11 cellular contexts compared by ENCODE assay signal in genomic region chr1:15155760-15156743, GRCh38. TPM values are rescaled to one million over a fixed set of nuclear protein-coding genes. Genes with fewer than 3 reads are reported as not detected.
DNase-seq lines count a peak whose midpoint lies in the region; ATAC-seq, FAIRE-seq and TF ChIP-seq lines count a peak whose summit lies in the region.
"Had no signal": no experiment of that assay in that cellular context is flagged by ENCODE, and none has a peak within 500 bp of the region (broad histone marks: within the 10 kb centered on the region; RNA-seq: fewer than 3 reads in every experiment).

No MANE protein-coding gene starts in this region.

- peaks cover 32 to 34% of the 10 kb centered on the region in 2 donors for H3K4me1 Mint-ChIP-seq in immature natural killer cell

- no peak overlapping the region for H2AFZ ChIP-seq in HepG2 (ENCODE audit: low read length)

- H3K4me3 ChIP-seq in HepG2 (replicated peaks in 1 of 3; ENCODE audit: insufficient read depth in 1 of 3, low read depth in 2 of 3, low read length in 3 of 3), result peak overlapping the region in 1 of 3 experiments; percentile 21; a peak in 1 of 6 replicates
- H3K4me3 ChIP-seq in right lobe of liver, result no peak overlapping the region
- H3K4me3 ChIP-seq in SJCRH30, result no peak overlapping the region
- no peak overlapping the region for H3K4me3 ChIP-seq in urinary bladder (ENCODE audit: low read depth, low read length)
- no peak overlapping the region for H3K4me3 ChIP-seq in MG63
- H3K4me3 ChIP-seq: lung had no signal

- intact Hi-C loops in HepG2 (cut with micrococcal nuclease; ENCODE audit: unreplicated experiment), result no loop called here
- intact Hi-C loops in right lobe of liver (cut with DNase I), result loop anchor here in 1 of 2 donors (10.0 kb wide), 1 partner anchor 119 kb away; no protein-coding TSS in a partner anchor

- H3K27ac Mint-ChIP-seq in immature natural killer cell, result peak overlapping the region in 2 of 6 donors; percentile 65 to 74

- 89% methylated on average over 8 of the region's 14 CpGs for WGBS in HepG2 (ENCODE audit: low lambda C conversion rate)
- 63% methylated on average over 8 of the region's 14 CpGs for WGBS in right lobe of liver (ENCODE audit: insufficient coverage, low coverage, low lambda C conversion rate, missing lambda C conversion rate)
- WGBS in urinary bladder, result 45% methylated on average over 14 of the region's 14 CpGs

- in situ Hi-C loops in HepG2 (cut with HindIII; ENCODE audit: extremely low pct_ligation_motif_present, low pct_unique_long_range_greater_than_20kb), result no loop called here

- H3K9me3 ChIP-seq in HepG2 (ENCODE audit: low read length) (no peaks in the 10 kb centered on the region), right lobe of liver (no peaks in the 10 kb centered on the region), SJCRH30 (replicated peaks) (no peaks in the 10 kb centered on the region), MG63 (no peaks in the 10 kb centered on the region)

- H3K27me3 ChIP-seq in HepG2 (ENCODE audit: control insufficient read depth in 1 of 2, insufficient read depth in 2 of 2, low read length in 2 of 2) (no peaks in the 10 kb centered on the region), right lobe of liver (peaks cover 0 to 26% of the 10 kb centered on the region in 2 donors), SJCRH30 (no peaks in the 10 kb centered on the region), MG63 (0 out of 2 replicates have a peak, but pooled peaks cover under 1% of the 10 kb centered on the region)

- peaks cover 0 to 11% of the 10 kb centered on the region in 2 experiments; a peak in 3 of 5 replicates for H3K36me3 ChIP-seq in HepG2 (replicated peaks in 1 of 2; ENCODE audit: control insufficient read depth in 1 of 2, insufficient read depth in 2 of 2, low read length in 2 of 2)
- H3K36me3 ChIP-seq in right lobe of liver, result no peaks in the 10 kb centered on the region
- H3K36me3 ChIP-seq in SJCRH30, result no peaks in the 10 kb centered on the region
- H3K36me3 ChIP-seq in urinary bladder (ENCODE audit: insufficient read depth), result no peaks in the 10 kb centered on the region
- no peaks in the 10 kb centered on the region for H3K36me3 ChIP-seq in MG63

- CTCF ChIA-PET in HepG2 (lab: Yijun Ruan, JAX; ENCODE audit: low intra/inter-chr PET ratio, low total read pairs), result no interaction called here

- no peak overlapping the region for H3K9ac ChIP-seq in HepG2 (ENCODE audit: insufficient read depth, low read depth, low read length)

- H3K4me2 ChIP-seq in HepG2 (ENCODE audit: low read depth, low read length), result peak overlapping the region; percentile 86

- TF ChIP-seq POLR2A in HepG2 (IDR thresholded peaks at IDR 0.05; ENCODE audit: insufficient read depth in 1 of 2, low read depth in 2 of 2, low read length in 2 of 2) (0 out of 4 replicates have a peak, but pooled peaks of 1 of the 2 experiments have one; percentile 17), right lobe of liver (IDR thresholded peaks at IDR 0.05) (no peak)

- H4K20me1 ChIP-seq in HepG2 (ENCODE audit: insufficient read depth, low read length), result peaks cover 33% of the 10 kb centered on the region; the same call in 1 of the 2 replicates

- no peak for FAIRE-seq in HepG2 (lab: Jason Lieb, UNC)

- peaks cover 75% of the 10 kb centered on the region for H3K79me2 ChIP-seq in HepG2 (ENCODE audit: insufficient read depth, low read length)

- H3K27me3 Mint-ChIP-seq in immature natural killer cell (ENCODE audit: low read depth in 3 of 3), result peaks cover 9 to 14% (median 10%) of the 10 kb centered on the region in 3 donors

- TF ChIP-seq EP300 in HepG2 (IDR thresholded peaks at IDR 0.05; ENCODE audit: low read depth in 2 of 2, low read length in 2 of 2), result no peak
- TF ChIP-seq EP300 in HepG2 (CRISPR knock-in tag; IDR thresholded peaks at IDR 0.05; ENCODE audit: borderline replicate concordance), result no peak

- no TSS peak for BruUV-seq in HepG2 (replicated peaks; lab: Mats Ljungman, UMichigan)

- no peak for DNase-seq in HepG2 (ENCODE audit: low spot score)
- DNase-seq in right lobe of liver, result no peak
- DNase-seq in SJCRH30, result peak; percentile 35 to 60
- peak in 1 of 3 donors; percentile 16 for DNase-seq in immature natural killer cell
- no peak for DNase-seq in MG63
- no peak for DNase-seq in stimulated activated CD4-positive, alpha-beta T cell treated with anti-CD3 and anti-CD28 coated beads, Interleukin-12 subunit alpha, Interleukin-12 subunit beta, amount 100 ng/mL, for 4 hours
- DNase-seq: cortex of kidney, NCI-H748 treated with DMSO at 0.1 percent for 48 hours had no signal

- H3K27ac ChIP-seq in HepG2 (ENCODE audit: extremely low read length, insufficient read depth, low read length) (no peak overlapping the region), right lobe of liver (peak overlapping the region in 1 of 3 donors; percentile 38), SJCRH30 (no peak overlapping the region), urinary bladder (ENCODE audit: low read depth) (peak overlapping the region; percentile 59)

- ATAC-seq in HepG2 (no peak), right lobe of liver (no peak), HG03565 (IDR thresholded peaks at IDR 0.05; ENCODE audit: unreplicated experiment) (no peak)

- POLR2A ChIA-PET in HepG2 (lab: Yijun Ruan, JAX), result interaction anchor here (1.0 to 1.5 kb wide), 3 partner anchors 18 to 33 kb away, joined by 3 to 4 read pairs (median 4); no protein-coding TSS in a partner anchor

- H3K4me1 ChIP-seq in HepG2 (ENCODE audit: insufficient read depth, low read length), result peaks cover 69% of the 10 kb centered on the region
- peaks cover 0 to 19% (median 3%) of the 10 kb centered on the region in 4 donors for H3K4me1 ChIP-seq in right lobe of liver
- peaks cover 24% of the 10 kb centered on the region for H3K4me1 ChIP-seq in SJCRH30
- no peaks in the 10 kb centered on the region for H3K4me1 ChIP-seq in urinary bladder (ENCODE audit: insufficient read depth)

- no peaks in the 10 kb centered on the region for H3K9me3 Mint-ChIP-seq in immature natural killer cell

- TF ChIP-seq CTCF in HepG2 (CRISPR knock-in tag; IDR thresholded peaks at IDR 0.05) (no peak), right lobe of liver (IDR thresholded peaks at IDR 0.05) (no peak)

- no peak for TF ChIP-seq RAD21 in HepG2 (CRISPR knock-in tag; IDR thresholded peaks at IDR 0.05)

- H3K36me3 Mint-ChIP-seq in immature natural killer cell, result peaks cover 0 to 6% (median 0%) of the 10 kb centered on the region in 3 donors

- peak overlapping the region; percentile 27 to 79 (median 75) for H3K4me3 Mint-ChIP-seq in immature natural killer cell

TF ChIP-seq in HepG2, 621 proteins besides CTCF, POLR2A, EP300 and RAD21:
- TF ChIP-seq JUN (CRISPR knock-in tag; IDR thresholded peaks at IDR 0.05) (no peak), ZNF737 (CRISPR knock-in tag; IDR thresholded peaks at IDR 0.05; ENCODE audit: borderline replicate concordance) (no peak), RBFOX2 (IDR thresholded peaks at IDR 0.05; ENCODE audit: low read depth, low read length) (0 out of 2 replicates have a peak, but pooled peaks have one; percentile 34), ZNF253 (CRISPR knock-in tag; IDR thresholded peaks at IDR 0.05; ENCODE audit: borderline replicate concordance) (no peak)
TF ChIP-seq in HepG2: peak in this region for 1.

RNA-seq across cellular contexts. Expression of gene TMEM51, which starts 2.5 kb away (rescaled TPM):
- total RNA-seq in HepG2 (2016; rRNA removed; fragmentation: Illumina TruSeq; extraction: Trizol), result 6.3 and 12.2 TPM in 2 replicates
- total RNA-seq in HepG2 (2016; cell fraction: cytosol; rRNA removed; fragmentation: Illumina TruSeq; extraction: Trizol; ENCODE audit: low read depth), result 2.6 and 2.8 TPM in 2 replicates
- total RNA-seq in HepG2 (2016; cell fraction: insoluble cytoplasmic fraction; rRNA removed; fragmentation: Illumina TruSeq; extraction: Trizol), result 7.0 and 9.8 TPM in 2 replicates
- 5.3 and 6.5 TPM in 2 replicates for total RNA-seq in HepG2 (2016; cell fraction: membrane; rRNA removed; fragmentation: Illumina TruSeq; extraction: Trizol)
- 9.7 and 11.5 TPM in 2 replicates for total RNA-seq in HepG2 (2016; cell fraction: nucleus; rRNA removed; fragmentation: Illumina TruSeq; extraction: Trizol)
- 18.5 and 22.3 TPM in 2 replicates for polyA plus RNA-seq in HepG2 (2011; rRNA removed)
- 20.1 and 23.4 TPM in 2 replicates for polyA plus RNA-seq in HepG2 (2011; cell fraction: cytosol; rRNA removed)
- polyA plus RNA-seq in HepG2 (2011; cell fraction: nucleus; rRNA removed), result 14.3 and 18.6 TPM in 2 replicates
- 8.0 and 11.2 TPM in 2 replicates for polyA plus RNA-seq in HepG2 (2012)
- 1.9 and 2.3 TPM in 2 replicates for polyA plus RNA-seq in HepG2 (2016; cell fraction: cytosol; fragmentation: Illumina TruSeq; extraction: Trizol; ENCODE audit: low read depth)
- polyA plus RNA-seq in HepG2 (2016; cell fraction: insoluble cytoplasmic fraction; fragmentation: Illumina TruSeq; extraction: Trizol; ENCODE audit: low read depth), result 8.4 and 8.6 TPM in 2 replicates
- 3.7 and 4.9 TPM in 2 replicates for polyA plus RNA-seq in HepG2 (2016; cell fraction: membrane; fragmentation: Illumina TruSeq; extraction: Trizol; ENCODE audit: low read depth)
- 23.6 and 23.8 TPM in 2 replicates for polyA plus RNA-seq in HepG2 (2016; cell fraction: nucleus; fragmentation: Illumina TruSeq; extraction: Trizol; ENCODE audit: insufficient read depth, low read depth)
- 3.2 and 18.3 TPM in 2 replicates for polyA minus RNA-seq in HepG2 (2011; rRNA and poly(A)+ RNA removed; ENCODE audit: low replicate concordance)
- polyA minus RNA-seq in HepG2 (2011; cell fraction: cytosol; rRNA and poly(A)+ RNA removed), result 8.7 and 9.4 TPM in 2 replicates
- 8.6 and 9.4 TPM in 2 replicates for polyA minus RNA-seq in HepG2 (2011; cell fraction: nucleus; rRNA and poly(A)+ RNA removed)
- total RNA-seq in right lobe of liver, result 1 to 10 TPM; 1.3 to 5.4 (median 1.9) TPM
- total RNA-seq in SJCRH30 (2014; rRNA removed; shearing (Covaris generic)), result 20.6 and 21.4 TPM in 2 replicates
- not detected for polyA plus RNA-seq in immature natural killer cell
- 15.9 TPM for total RNA-seq in urinary bladder
- 21.5 TPM for polyA plus RNA-seq in urinary bladder
- total RNA-seq in MG63 (2014; rRNA removed; shearing (Covaris generic); ENCODE audit: low replicate concordance), result 2.8 and 4.9 TPM in 2 replicates

Comparison
In these comparisons a context has a peak if more than half of its experiments do, and no peak if none do; other contexts are left out.
1. DNase-seq: peak in SJCRH30 (2 of 2); none in HepG2 (single experiment), right lobe of liver (0 of 3), MG63 (single experiment) and stimulated activated CD4-positive, alpha-beta T cell treated with anti-CD3 and anti-CD28 coated beads, Interleukin-12 subunit alpha, Interleukin-12 subunit beta, amount 100 ng/mL, for 4 hours (single experiment).